ENCODE assay signal across 8 cellular contexts in the genomic region with DNA sequence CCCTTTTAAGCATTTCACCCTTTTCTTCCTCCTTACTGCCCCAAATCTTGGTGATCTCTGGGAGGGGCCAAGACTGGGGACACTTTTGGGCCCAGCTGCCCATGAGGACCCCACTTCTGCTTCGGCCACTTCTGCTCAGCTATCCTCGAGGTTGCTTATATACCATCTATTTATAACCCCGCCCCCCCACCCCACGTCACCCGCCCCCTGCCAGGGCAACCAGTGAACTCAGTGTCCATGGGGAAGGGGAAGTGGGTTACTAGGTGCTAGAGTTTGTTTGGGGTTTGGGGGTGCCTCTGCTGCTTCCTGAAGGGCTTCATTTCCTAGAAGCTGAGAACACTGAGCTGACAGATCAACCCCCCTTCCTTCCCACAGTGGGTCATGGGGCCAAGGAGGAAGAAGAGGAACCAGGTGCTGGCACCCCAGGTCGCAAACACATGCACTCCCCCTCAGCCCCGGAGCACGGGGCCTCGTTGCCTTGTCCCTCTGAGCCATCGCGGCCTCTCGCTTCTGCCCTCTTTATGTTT. TPM values are rescaled to one million over a fixed set of nuclear protein-coding genes. Genes with fewer than 3 reads are reported as not detected.
DNase-seq lines count a peak whose midpoint lies in the region; ATAC-seq and TF ChIP-seq lines count a peak whose summit lies in the region.

No MANE protein-coding gene starts in this region.

- TF ChIP-seq POLR2A in upper lobe of left lung (IDR thresholded peaks at IDR 0.05), result peak in 2 of 4 donors; percentile 21 to 67

- ATAC-seq in lower lobe of right lung (peak; percentile 87 to 93), upper lobe of left lung (ENCODE audit: low FRiP score in 2 of 2) (peak; percentile 88 to 89)

- whole genome bisulfite sequencing in upper lobe of left lung, 2 donors, result 22 to 35% methylated on average over 5 to 6 of the region's 12 CpGs

- TF ChIP-seq CTCF in lower lobe of right lung (IDR thresholded peaks at IDR 0.05), result no peak
- TF ChIP-seq CTCF in upper lobe of left lung (IDR thresholded peaks at IDR 0.05), result no peak
- TF ChIP-seq CTCF in foreskin fibroblast (IDR thresholded peaks at IDR 0.05; ENCODE audit: low read depth, low read length), result no peak

- peaks cover 72% of the 10 kb centered on the region for H3K4me1 ChIP-seq in lower lobe of right lung
- H3K4me1 ChIP-seq in upper lobe of left lung, result peaks cover 41 to 83% (median 61%) of the 10 kb centered on the region in 4 donors

- H3K27me3 ChIP-seq in lower lobe of right lung (ENCODE audit: low read depth), result no peaks in the 10 kb centered on the region
- no peaks in the 10 kb centered on the region for H3K27me3 ChIP-seq in upper lobe of left lung

- no peak for TF ChIP-seq EP300 in upper lobe of left lung (IDR thresholded peaks at IDR 0.05)

- peak overlapping the region; percentile 21 for H3K4me3 ChIP-seq in lower lobe of right lung
- peak overlapping the region in 1 of 4 donors; percentile 7 for H3K4me3 ChIP-seq in upper lobe of left lung
- H3K4me3 ChIP-seq in foreskin fibroblast (ENCODE audit: low read depth in 1 of 2, low read length in 2 of 2), result no peak overlapping the region

- in situ Hi-C loops in G401 (cut with HindIII; ENCODE audit: low sequenced_read_pairs), result no loop called here

- H3K36me3 ChIP-seq in lower lobe of right lung (no peaks in the 10 kb centered on the region), upper lobe of left lung (no peaks in the 10 kb centered on the region)

- peak overlapping the region; percentile 92 for H3K27ac ChIP-seq in lower lobe of right lung
- H3K27ac ChIP-seq in upper lobe of left lung, result peak overlapping the region; percentile 83 to 91 (median 88)

- DNase-seq in CD1c-positive myeloid dendritic cell (ENCODE audit: extremely low spot score), result peak; percentile 95
- DNase-seq in NOMO-1 treated with DMSO at 0.1 percent for 48 hours (lab: John Stamatoyannopoulos, UW; ENCODE audit: unreplicated experiment), result peak; percentile 91
- peak; percentile 61 for DNase-seq in activated naive CD4-positive, alpha-beta T cell treated with Interleukin-2 at 50 U/mL for 16 hours
- peak; percentile 81 for DNase-seq in lower lobe of right lung
- peak; percentile 78 to 80 for DNase-seq in upper lobe of left lung
- no peak for DNase-seq in G401 (ENCODE audit: low spot score)
- DNase-seq in NCI-H1417 (lab: John Stamatoyannopoulos, UW), result no peak
- DNase-seq in foreskin fibroblast, result no peak

- H3K9me3 ChIP-seq in lower lobe of right lung, result no peaks in the 10 kb centered on the region
- no peaks in the 10 kb centered on the region for H3K9me3 ChIP-seq in upper lobe of left lung

- intact Hi-C loops in lower lobe of right lung (cut with DNase I), result no loop called here

RNA-seq across cellular contexts. Expression of a gene that starts 6.1 kb away (rescaled TPM):
- total RNA-seq in lower lobe of right lung (239 TPM), upper lobe of left lung (100 to 1,000 TPM; 123 to 259 (median 227) TPM)
- 25.3 and 28.1 TPM in 2 replicates for total RNA-seq in G401 (2014; rRNA removed; shearing (Covaris generic))

RNA-seq across cellular contexts. Expression of a gene that starts 44.0 kb away (rescaled TPM):
- total RNA-seq in lower lobe of right lung, result 59.3 TPM
- total RNA-seq in upper lobe of left lung, result 100 to 1,000 TPM in 2 of 6 donors, 10 to 100 TPM in 4; 47.6 to 189 (median 86.0) TPM
- total RNA-seq in G401 (2014; rRNA removed; shearing (Covaris generic)), result 181 and 204 TPM in 2 replicates

RNA-seq across cellular contexts. Expression of a gene that starts 58.0 kb away (rescaled TPM):
- total RNA-seq in lower lobe of right lung (147 TPM), upper lobe of left lung (100 to 1,000 TPM in 5 of 6 donors, 10 to 100 TPM in 1; 95.2 to 278 (median 200) TPM)
- 94.8 and 98.6 TPM in 2 replicates for total RNA-seq in G401 (2014; rRNA removed; shearing (Covaris generic))

Comparison
In these comparisons a context has a peak if more than half of its experiments do, and no peak if none do; other contexts are left out.
1. DNase-seq: peak in CD1c-positive myeloid dendritic cell (single experiment), NOMO-1 treated with DMSO at 0.1 percent for 48 hours (single experiment), activated naive CD4-positive, alpha-beta T cell treated with Interleukin-2 at 50 U/mL for 16 hours (single experiment), lower lobe of right lung (single experiment) and upper lobe of left lung (2 of 2); none in G401 (single experiment), NCI-H1417 (0 of 3) and foreskin fibroblast (0 of 2).